In the genomic region with DNA sequence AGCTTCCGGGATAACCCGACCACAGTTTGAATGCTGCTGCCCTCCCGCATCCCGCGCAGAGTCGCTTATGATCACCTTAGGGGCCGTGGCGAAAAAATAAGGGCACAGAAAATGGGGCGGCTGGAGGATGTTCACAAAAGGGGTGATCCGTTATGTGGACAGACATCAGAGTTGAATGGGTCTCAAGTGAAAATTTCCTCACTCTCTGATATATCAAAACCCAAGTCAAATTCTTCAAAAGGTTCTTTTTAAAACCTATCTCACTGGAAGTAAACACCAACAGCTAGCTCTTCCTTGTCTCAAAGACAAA, we compare ENCODE assay signal across 9 cellular contexts. TPM values are rescaled to one million over a fixed set of nuclear protein-coding genes. Genes with fewer than 3 reads are reported as not detected.
A peak's percentile ranks its signal among the peaks of the same experiment; 100 is the strongest.
DNase-seq lines count a peak whose midpoint lies in the region; ATAC-seq, FAIRE-seq and TF ChIP-seq lines count a peak whose summit lies in the region.
"Had no signal": no experiment of that assay in that cellular context is flagged by ENCODE, and none has a peak within 500 bp of the region (broad histone marks: within the 10 kb centered on the region; RNA-seq: fewer than 3 reads in every experiment).

No MANE protein-coding gene starts in this region.

- TF ChIP-seq CTCF in heart right ventricle (IDR thresholded peaks at IDR 0.05) (no peak), GM12878 (IDR thresholded peaks at IDR 0.05 in 2 of 3, conservative IDR thresholded peaks at IDR 0.05 in 1 of 3; ENCODE audit: control insufficient read depth in 2 of 3, extremely low read depth in 1 of 3, insufficient read depth in 1 of 3, low read depth in 3 of 3, low read length in 3 of 3) (no peak)

- intact Hi-C loops in heart right ventricle (cut with DNase I) = loop anchor here in 1 of 10 donors (10.0 kb wide), 1 partner anchor 712 kb away; no protein-coding TSS in a partner anchor
- intact Hi-C loops in left ventricle myocardium superior (cut with micrococcal nuclease) = no loop called here
- intact Hi-C loops in GM12878 (cut with micrococcal nuclease; ENCODE audit: unreplicated experiment) = no loop called here

- RAD21 ChIA-PET in GM12878 (lab: Charles Lee; ENCODE audit: unreplicated experiment) = no interaction called here

- H4K8ac ChIP-seq in mesenchymal stem cell (ENCODE audit: low read length) = no peak overlapping the region

- H4K91ac ChIP-seq in mesenchymal stem cell (ENCODE audit: low read length) = no peak overlapping the region

- no peak overlapping the region for H3K14ac ChIP-seq in mesenchymal stem cell (ENCODE audit: low read length in 2 of 2)

- H3K4me3 ChIP-seq in heart right ventricle (peak overlapping the region; percentile 12 to 94 (median 83)), GM12878 (peak overlapping the region; percentile 78; the same call in 1 of the 2 replicates), mesenchymal stem cell (ENCODE audit: insufficient read depth in 1 of 2, low read depth in 1 of 2, low read length in 2 of 2) (peak overlapping the region; percentile 77 to 81), urinary bladder (ENCODE audit: low read depth, low read length) (peak overlapping the region; percentile 64)

- no peak overlapping the region for H2AK5ac ChIP-seq in mesenchymal stem cell (ENCODE audit: low read length, severe bottlenecking)

- SMC1A ChIA-PET in GM12878 (lab: Charles Lee; ENCODE audit: uncharacterized antibody, unreplicated experiment) = no interaction called here

- H2BK12ac ChIP-seq in mesenchymal stem cell (ENCODE audit: low read length in 2 of 2) = no peak overlapping the region

- POLR2A ChIA-PET in GM12878 (lab: Charles Lee) = no interaction called here

- H3K4me1 ChIP-seq in heart right ventricle = peaks cover 0 to 39% (median 21%) of the 10 kb centered on the region in 9 donors
- no peaks in the 10 kb centered on the region for H3K4me1 ChIP-seq in GM12878 (ENCODE audit: control insufficient read depth, insufficient read depth, low read length)
- peaks cover 4% of the 10 kb centered on the region for H3K4me1 ChIP-seq in mesenchymal stem cell (ENCODE audit: control insufficient read depth, insufficient read depth, low read depth, low read length)
- H3K4me1 ChIP-seq in urinary bladder (ENCODE audit: insufficient read depth) = no peaks in the 10 kb centered on the region

- no peak for TF ChIP-seq EP300 in GM12878 (IDR thresholded peaks at IDR 0.05; ENCODE audit: borderline replicate concordance in 1 of 2, control insufficient read depth in 1 of 2, low read depth in 2 of 2, low read length in 2 of 2)

- H2BK5ac ChIP-seq in mesenchymal stem cell (ENCODE audit: low read depth, low read length, poor library complexity, severe bottlenecking) = no peak overlapping the region

- peak overlapping the region; percentile 69 to 91 (median 81) for H3K27ac ChIP-seq in heart right ventricle
- H3K27ac ChIP-seq in GM12878 (ENCODE audit: control insufficient read depth, insufficient read depth) = no peak overlapping the region
- H3K27ac ChIP-seq in mesenchymal stem cell (ENCODE audit: low read length, poor library complexity, severe bottlenecking) = peak overlapping the region; percentile 59
- no peak overlapping the region for H3K27ac ChIP-seq in urinary bladder (ENCODE audit: low read depth)

- no TSS peak for BruUV-seq in GM12878 (replicated peaks; lab: Mats Ljungman, UMichigan)

- 3% methylated on average over 10 of the region's 10 CpGs for WGBS in heart right ventricle, 2 donors
- WGBS in GM12878 (ENCODE audit: insufficient coverage, insufficient replicate concordance, low lambda C conversion rate, missing lambda C conversion rate) = 4% methylated on average over 10 of the region's 10 CpGs
- 8% methylated on average over 10 of the region's 10 CpGs for WGBS in mesenchymal stem cell
- 2% methylated on average over 10 of the region's 10 CpGs for WGBS in urinary bladder

- no peak for TF ChIP-seq POLR2A in GM12878 (IDR thresholded peaks at IDR 0.05; ENCODE audit: low read depth, low read length)

- FAIRE-seq in GM12878 (lab: Jason Lieb, UNC) = no peak
- FAIRE-seq: TTC549 had no signal

- no peak for TF ChIP-seq RAD21 in GM12878 (IDR thresholded peaks at IDR 0.05; ENCODE audit: insufficient read depth, low read depth, low read length)

- H2BK120ac ChIP-seq in mesenchymal stem cell (ENCODE audit: low read depth, low read length) = peak overlapping the region; percentile 5

- H3K23ac ChIP-seq in mesenchymal stem cell (ENCODE audit: low read length in 2 of 2) = no peak overlapping the region

- peak overlapping the region; percentile 48 for H2BK15ac ChIP-seq in mesenchymal stem cell (ENCODE audit: low read depth, poor library complexity, severe bottlenecking)

- H3K79me1 ChIP-seq in mesenchymal stem cell (replicated peaks; ENCODE audit: low read length, poor library complexity, severe bottlenecking) = peaks cover 7% of the 10 kb centered on the region

- H3K27me3 ChIP-seq in heart right ventricle = no peaks in the 10 kb centered on the region
- no peaks in the 10 kb centered on the region for H3K27me3 ChIP-seq in GM12878 (replicated peaks in 1 of 2; ENCODE audit: control insufficient read depth in 2 of 2, insufficient read depth in 2 of 2, low read length in 1 of 2)
- H3K27me3 ChIP-seq in mesenchymal stem cell (ENCODE audit: control insufficient read depth in 1 of 2, insufficient read depth in 1 of 2, low read length in 2 of 2) = no peaks in the 10 kb centered on the region

- H3K4me2 ChIP-seq in GM12878 (ENCODE audit: control insufficient read depth, insufficient read depth) (peak overlapping the region; percentile 95; the same call in 1 of the 2 replicates), mesenchymal stem cell (ENCODE audit: low read length, poor library complexity, severe bottlenecking) (peak overlapping the region; percentile 98)

- H3K79me2 ChIP-seq in GM12878 (ENCODE audit: control insufficient read depth, insufficient read depth, low read length) = no peaks in the 10 kb centered on the region

- no peaks in the 10 kb centered on the region for H4K20me1 ChIP-seq in GM12878 (ENCODE audit: control insufficient read depth, insufficient read depth)

- peak overlapping the region in 1 of 2 experiments; percentile 12 for H3K18ac ChIP-seq in mesenchymal stem cell (ENCODE audit: low read depth in 1 of 2, low read length in 2 of 2)

- in situ Hi-C loops in GM12878 (cut with MboI) = no loop called here

- no peaks in the 10 kb centered on the region for H3K36me3 ChIP-seq in heart right ventricle
- no peaks in the 10 kb centered on the region for H3K36me3 ChIP-seq in GM12878 (ENCODE audit: control insufficient read depth in 2 of 2, insufficient read depth in 2 of 2, low read length in 1 of 2)
- H3K36me3 ChIP-seq in mesenchymal stem cell (ENCODE audit: control insufficient read depth in 1 of 2, insufficient read depth in 2 of 2, low read depth in 1 of 2, low read length in 2 of 2) = no peaks in the 10 kb centered on the region
- H3K36me3 ChIP-seq in urinary bladder (ENCODE audit: insufficient read depth) = no peaks in the 10 kb centered on the region

- ATAC-seq in heart right ventricle = no peak
- ATAC-seq in left ventricle myocardium superior = no peak
- no peak for ATAC-seq in GM12878

- H3K9me3 ChIP-seq in heart right ventricle (no peaks in the 10 kb centered on the region), GM12878 (replicated peaks; ENCODE audit: control insufficient read depth, insufficient read depth, low read length) (no peaks in the 10 kb centered on the region), mesenchymal stem cell (ENCODE audit: control insufficient read depth, low read length) (no peaks in the 10 kb centered on the region)

- H3K4ac ChIP-seq in mesenchymal stem cell (ENCODE audit: low read depth in 1 of 2, low read length in 2 of 2) = no peak overlapping the region

- no peak overlapping the region for H3K9ac ChIP-seq in GM12878 (ENCODE audit: control insufficient read depth, insufficient read depth, low read length)
- H3K9ac ChIP-seq in mesenchymal stem cell (ENCODE audit: low read length) = peak overlapping the region; percentile 91

- CTCF ChIA-PET in GM12878 (lab: Yijun Ruan, JAX) = interaction anchor here (0.9 kb wide), 1 partner anchor 8 kb away, joined by 3 read pairs; no protein-coding TSS in a partner anchor

- DNase-seq in heart right ventricle (no peak), left ventricle myocardium superior (no peak), GM12878 (ENCODE audit: low read depth, low spot score) (no peak), mesenchymal stem cell (no peak), NCI-H187 (lab: John Stamatoyannopoulos, UW) (no peak), SK-N-DZ (ENCODE audit: low spot score) (no peak)
- no peak for DNase-seq in stimulated activated naive CD4-positive, alpha-beta T cell treated with Interleukin-2 at 50 U/mL for 16 hours (lab: John Stamatoyannopoulos, UW)

- H2AFZ ChIP-seq in GM12878 (ENCODE audit: control insufficient read depth, low read depth, low read length) (no peak overlapping the region; the same call in 1 of the 2 replicates), mesenchymal stem cell (ENCODE audit: low read depth, low read length) (peak overlapping the region; percentile 69)

RNA-seq across cellular contexts. Expression of gene CEP112, which starts 0.4 kb away (rescaled TPM):
- total RNA-seq in heart right ventricle (10 to 100 TPM; 14.6 to 28.5 (median 16.3) TPM), left ventricle myocardium superior (13.6 TPM), GM12878 (2014; rRNA removed) (0.65 TPM in 1 of 2 replicates, not detected in the other), GM12878 (2014; rRNA removed; fragmentation: Illumina TruSeq; extraction: Trizol) (0.18 and 0.22 TPM in 2 replicates), GM12878 (2021) (0.21 and 0.35 TPM in 2 replicates), urinary bladder (36.6 TPM)
- polyA plus RNA-seq in heart right ventricle (10 to 100 TPM in 1 of 2 donors, 1 to 10 TPM in 1; 6.7 to 30.0 TPM), GM12878 (2011; rRNA removed) (3.8 and 7.7 TPM in 2 replicates), GM12878 (2014; fragmentation: Illumina TruSeq; extraction: Trizol) (0.43 TPM in 1 of 2 replicates, not detected in the other), GM12878 (2014; fragmentation: Nextera tagmentation; extraction: Ambion mirVana) (under 1 TPM; 0.11 to 0.27 TPM), GM12878 (2014; rRNA removed) (0.14 and 1.8 TPM in 2 replicates), GM12878 (2016; fragmentation: Nextera tagmentation; extraction: Ambion mirVana) (under 1 TPM; 0.32 to 0.42 TPM), urinary bladder (12.4 TPM)
- total RNA-seq in GM12878 (2013; cell fraction: nucleolus; rRNA removed) = 1.9 and 3.3 TPM in 2 replicates
- polyA plus RNA-seq in GM12878 (2011; ENCODE audit: low read depth) = not detected
- 1.1 and 1.6 TPM in 2 replicates for polyA plus RNA-seq in GM12878 (2011; cell fraction: cytosol; rRNA removed)
- 0.69 and 0.82 TPM in 2 replicates for polyA plus RNA-seq in GM12878 (2011; cell fraction: nucleus; rRNA removed)
- polyA plus RNA-seq in GM12878 (2012) = not detected in 2 replicates
- 2.1 and 2.4 TPM in 2 replicates for polyA minus RNA-seq in GM12878 (2011; rRNA and poly(A)+ RNA removed)
- polyA minus RNA-seq in GM12878 (2011; cell fraction: cytosol; rRNA and poly(A)+ RNA removed) = 0.42 TPM in 1 of 2 replicates, not detected in the other
- 1.3 and 3.3 TPM in 2 replicates for polyA minus RNA-seq in GM12878 (2011; cell fraction: nucleus; rRNA and poly(A)+ RNA removed)
- 8.1 TPM for polyA plus RNA-seq in mesenchymal stem cell (2013, experiment 1 of 2)
- polyA plus RNA-seq in mesenchymal stem cell (2013, experiment 2 of 2) = 8.7 TPM
- polyA plus RNA-seq in SK-N-DZ (2014; cell fraction: cytosol; rRNA removed) = 2.6 and 4.5 TPM in 2 replicates
- polyA plus RNA-seq in SK-N-DZ (2014; cell fraction: nucleus; rRNA removed) = 1.3 and 3.3 TPM in 2 replicates

RNA-seq across cellular contexts. Expression of gene APOH, which starts 36.9 kb away (rescaled TPM):
- under 1 TPM in 1 of 10 donors, not detected in 9; 0.57 TPM for total RNA-seq in heart right ventricle
- polyA plus RNA-seq in heart right ventricle = not detected
- not detected for total RNA-seq in left ventricle myocardium superior
- total RNA-seq in GM12878 (2013; cell fraction: nucleolus; rRNA removed) = not detected in 2 replicates
- total RNA-seq in GM12878 (2014; rRNA removed) = not detected in 2 replicates
- not detected in 2 replicates for total RNA-seq in GM12878 (2014; rRNA removed; fragmentation: Illumina TruSeq; extraction: Trizol)
- total RNA-seq in GM12878 (2021) = 0.66 and 1.8 TPM in 2 replicates
- not detected for polyA plus RNA-seq in GM12878 (2011; ENCODE audit: low read depth)
- polyA plus RNA-seq in GM12878 (2011; rRNA removed) = not detected in 2 replicates
- 0.10 and 0.21 TPM in 2 replicates for polyA plus RNA-seq in GM12878 (2011; cell fraction: cytosol; rRNA removed)
- polyA plus RNA-seq in GM12878 (2011; cell fraction: nucleus; rRNA removed) = 0.12 TPM in 1 of 2 replicates, not detected in the other
- polyA plus RNA-seq in GM12878 (2012) = not detected in 2 replicates
- polyA plus RNA-seq in GM12878 (2014; fragmentation: Illumina TruSeq; extraction: Trizol) = not detected in 2 replicates
- polyA plus RNA-seq in GM12878 (2014; fragmentation: Nextera tagmentation; extraction: Ambion mirVana) = not detected
- not detected in 2 replicates for polyA plus RNA-seq in GM12878 (2014; rRNA removed)
- polyA plus RNA-seq in GM12878 (2016; fragmentation: Nextera tagmentation; extraction: Ambion mirVana) = not detected
- not detected in 2 replicates for polyA minus RNA-seq in GM12878 (2011; rRNA and poly(A)+ RNA removed)
- not detected in 2 replicates for polyA minus RNA-seq in GM12878 (2011; cell fraction: cytosol; rRNA and poly(A)+ RNA removed)
- polyA minus RNA-seq in GM12878 (2011; cell fraction: nucleus; rRNA and poly(A)+ RNA removed) = not detected in 2 replicates
- polyA plus RNA-seq in mesenchymal stem cell (2013, experiment 1 of 2) = 0.07 TPM
- polyA plus RNA-seq in mesenchymal stem cell (2013, experiment 2 of 2) = not detected
- total RNA-seq in urinary bladder = not detected
- 3.3 TPM for polyA plus RNA-seq in urinary bladder
- polyA plus RNA-seq in SK-N-DZ (2014; cell fraction: cytosol; rRNA removed) = not detected in 2 replicates
- not detected in 2 replicates for polyA plus RNA-seq in SK-N-DZ (2014; cell fraction: nucleus; rRNA removed)

Comparison
In these comparisons a context has a peak if more than half of its experiments do, and no peak if none do; other contexts are left out.
1. H3K27ac ChIP-seq: peak in heart right ventricle (10 of 10) and mesenchymal stem cell (single experiment); none in GM12878 (single experiment) and urinary bladder (single experiment).
2. Peak in every context shown above with its lines, with median percentiles within 50 percentile points of each other: H3K4me3 ChIP-seq.